In genomic region chr10:559767-560047, GRCh38 we compare ENCODE assay signal across 22 cellular contexts.
"Had no signal": no experiment of that assay in that cellular context is flagged by ENCODE, and none has a peak within 500 bp of the region (broad histone marks: within the 10 kb centered on the region; RNA-seq: fewer than 3 reads in every experiment).

No MANE protein-coding gene starts in this region.

- DNase-seq: activated CD4-positive, alpha-beta T cell treated with anti-CD3 and anti-CD28 coated beads, Interleukin-2, amount 50 U/mL, for 1 hour; activated CD4-positive, CD25-positive, alpha-beta regulatory T cell treated with anti-CD3 and anti-CD28 coated beads, Interleukin-2, amount 50 U/mL, for 72 hours; activated CD8-positive, alpha-beta T cell treated with anti-CD3 and anti-CD28 coated beads, Interleukin-2, amount 10 ng/mL, durations not matched to agents 7 days and 5 days; activated gamma-delta T cell treated with Interleukin-2 at 50 U/mL for 16 hours; aorta; brain microvascular endothelial cell; central memory CD4-positive, alpha-beta T cell; effector memory CD4-positive, alpha-beta T cell; foreskin melanocyte; glutamatergic neuron; hypothalamus; left ventricle myocardium inferior; mucosa of descending colon; stimulated activated CD4-positive, alpha-beta T cell treated with anti-CD3 and anti-CD28 coated beads, Interleukin-4, amount 100 ng/mL, for 24 hours; uterus; WERI-Rb-1 had no signal

- H3K9me3 ChIP-seq: prostate gland, uterus had no signal

- H3K4me3 ChIP-seq: left ventricle myocardium inferior, mucosa of descending colon, prostate gland, suprapubic skin, tibial nerve, uterus had no signal

- H3K27ac Mint-ChIP-seq: activated CD8-positive, alpha-beta T cell treated with anti-CD3 and anti-CD28 coated beads, Interleukin-2, amount 10 ng/mL, durations not matched to agents 7 days and 5 days; activated naive CD4-positive, alpha-beta T cell treated with anti-CD3 and anti-CD28 coated beads, Interleukin-2, amount 50 U/mL, for 72 hours; stimulated activated naive CD8-positive, alpha-beta T cell treated with anti-CD3 and anti-CD28 coated beads, Interleukin-15, Interleukin-2, amounts not matched to agents 100 ng/mL and 50 ng/mL, for 24 hours had no signal

- H3K4me3 Mint-ChIP-seq: activated CD8-positive, alpha-beta T cell treated with anti-CD3 and anti-CD28 coated beads, Interleukin-2, amount 10 ng/mL, durations not matched to agents 7 days and 5 days; neural crest cell; stimulated activated naive CD8-positive, alpha-beta T cell treated with anti-CD3 and anti-CD28 coated beads, Interleukin-15, Interleukin-2, amounts not matched to agents 100 ng/mL and 50 ng/mL, for 24 hours had no signal

- H3K27ac ChIP-seq: brain microvascular endothelial cell, left ventricle myocardium inferior, prostate gland, suprapubic skin, tibial nerve, uterus, WERI-Rb-1 had no signal

- H3K4me1 ChIP-seq: prostate gland, suprapubic skin had no signal

- H3K36me3 ChIP-seq: brain microvascular endothelial cell, left ventricle myocardium inferior, prostate gland, suprapubic skin, tibial nerve, uterus, WERI-Rb-1 had no signal

- H3K27me3 ChIP-seq: brain microvascular endothelial cell, suprapubic skin, tibial nerve, uterus had no signal
